Comparison of ENCODE assay signal across 8 cellular contexts in genomic region chr6:75526502-75527127, GRCh38. TPM values are rescaled to one million over a fixed set of nuclear protein-coding genes. Genes with fewer than 3 reads are reported as not detected.
DNase-seq lines count a peak whose midpoint lies in the region; ATAC-seq, FAIRE-seq and TF ChIP-seq lines count a peak whose summit lies in the region.

No MANE protein-coding gene starts in this region.

- TF ChIP-seq CTCF in liver (IDR thresholded peaks at IDR 0.05; ENCODE audit: low read depth, low read length, missing input control), result peak; percentile 84

- ATAC-seq in GM18505 (IDR thresholded peaks at IDR 0.05; ENCODE audit: unreplicated experiment), result peak; percentile 93
- ATAC-seq in HG03108 (IDR thresholded peaks at IDR 0.05; ENCODE audit: unreplicated experiment), result peak; percentile 67

- TF ChIP-seq POLR2A in GM18505 (IDR thresholded peaks at IDR 0.05; ENCODE audit: borderline replicate concordance, extremely low read depth, insufficient read depth, insufficient read length), result no peak

- DNase-seq in ACHN (peak; percentile 71), NCI-H2196 treated with DMSO at 0.1 percent for 48 hours (lab: John Stamatoyannopoulos, UW; ENCODE audit: unreplicated experiment) (peak; percentile 10)
- peak; percentile 29 to 46 for DNase-seq in activated CD4-positive, alpha-beta T cell treated with anti-CD3 and anti-CD28 coated beads for 24 hours (ENCODE audit: low read depth in 2 of 2)
- peak; percentile 17 for DNase-seq in stimulated activated CD8-positive, alpha-beta memory T cell treated with anti-CD3 and anti-CD28 coated beads, Interleukin-12 subunit alpha, Interleukin-12 subunit beta, amount 100 ng/mL, for 1 hour (ENCODE audit: low read depth)

- WGBS in liver, result 9% methylated on average over 4 of the region's 4 CpGs

- H3K27ac ChIP-seq in liver (ENCODE audit: low read depth in 1 of 2, low read length in 2 of 2), result no peak overlapping the region

- no peaks in the 10 kb centered on the region for H3K9me3 ChIP-seq in liver (ENCODE audit: control insufficient read depth in 4 of 4, low read length in 3 of 4)

- no peaks in the 10 kb centered on the region for H3K36me3 ChIP-seq in liver (ENCODE audit: control insufficient read depth in 4 of 4, insufficient read depth in 3 of 4, low read depth in 1 of 4, low read length in 3 of 4)

- in situ Hi-C loops in ACHN (cut with HindIII; ENCODE audit: low pct_ligation_motif_present, low pct_unique_long_range_greater_than_20kb, low sequenced_read_pairs), result no loop called here

- TF ChIP-seq RAD21 in liver (IDR thresholded peaks at IDR 0.05), result peak; percentile 93 to 94

- H3K4me3 ChIP-seq in liver (ENCODE audit: low read depth in 1 of 3, low read length in 3 of 3), result no peak overlapping the region

- peak; percentile 92 for FAIRE-seq in colon (lab: Jason Lieb, UNC)

- H3K4me1 ChIP-seq in liver (ENCODE audit: control insufficient read depth in 4 of 4, insufficient read depth in 4 of 4, low read length in 3 of 4), result peaks cover 0 to 5% (median 3%) of the 10 kb centered on the region in 4 donors

- no peak overlapping the region for H3K9ac ChIP-seq in liver (ENCODE audit: low read depth in 1 of 2, low read length in 2 of 2)

- no peaks in the 10 kb centered on the region for H3K27me3 ChIP-seq in liver (ENCODE audit: control insufficient read depth in 4 of 4, insufficient read depth in 4 of 4, low read length in 3 of 4)

TF ChIP-seq in liver, 16 proteins besides CTCF, POLR2A, EP300 and RAD21:
- TF ChIP-seq JUND (IDR thresholded peaks at IDR 0.05) (no peak), SP1 (IDR thresholded peaks at IDR 0.05) (no peak), TAF1 (conservative IDR thresholded peaks at IDR 0.05) (no peak), HNF4A (conservative IDR thresholded peaks at IDR 0.05) (no peak), ZBTB33 (IDR thresholded peaks at IDR 0.05) (no peak), RXRA (IDR thresholded peaks at IDR 0.05) (no peak), HNF4G (IDR thresholded peaks at IDR 0.05) (no peak), FOXA2 (IDR thresholded peaks at IDR 0.05) (no peak), REST (IDR thresholded peaks at IDR 0.05) (no peak), ATF3 (IDR thresholded peaks at IDR 0.05) (no peak), YY1 (IDR thresholded peaks at IDR 0.05) (no peak), FOXA1 (IDR thresholded peaks at IDR 0.05) (no peak), EGR1 (IDR thresholded peaks at IDR 0.05; ENCODE audit: low read depth in 2 of 2) (no peak), NR2F2 (IDR thresholded peaks at IDR 0.05) (no peak), MAX (IDR thresholded peaks at IDR 0.05) (no peak), GABPA (IDR thresholded peaks at IDR 0.05 in 1 of 2, conservative IDR thresholded peaks at IDR 0.05 in 1 of 2) (no peak)

RNA-seq across cellular contexts. Expression of gene FILIP1, which starts 33.0 kb away (rescaled TPM):
- total RNA-seq in liver, result 1 to 10 TPM in 1 of 2 donors, under 1 TPM in 1; 0.70 to 2.8 TPM
- 1 to 10 TPM in 1 of 2 donors, under 1 TPM in 1; 0.85 to 1.3 TPM for polyA plus RNA-seq in liver

Comparison
In these comparisons a context has a peak if more than half of its experiments do, and no peak if none do; other contexts are left out.
1. DNase-seq: peak in every context shown above with its lines; median percentile 71 in ACHN; 38 in activated CD4-positive, alpha-beta T cell treated with anti-CD3 and anti-CD28 coated beads for 24 hours; 17 in stimulated activated CD8-positive, alpha-beta memory T cell treated with anti-CD3 and anti-CD28 coated beads, Interleukin-12 subunit alpha, Interleukin-12 subunit beta, amount 100 ng/mL, for 1 hour; 10 in NCI-H2196 treated with DMSO at 0.1 percent for 48 hours.